Comparison of ENCODE assay signal across 13 cellular contexts in the genomic region with DNA sequence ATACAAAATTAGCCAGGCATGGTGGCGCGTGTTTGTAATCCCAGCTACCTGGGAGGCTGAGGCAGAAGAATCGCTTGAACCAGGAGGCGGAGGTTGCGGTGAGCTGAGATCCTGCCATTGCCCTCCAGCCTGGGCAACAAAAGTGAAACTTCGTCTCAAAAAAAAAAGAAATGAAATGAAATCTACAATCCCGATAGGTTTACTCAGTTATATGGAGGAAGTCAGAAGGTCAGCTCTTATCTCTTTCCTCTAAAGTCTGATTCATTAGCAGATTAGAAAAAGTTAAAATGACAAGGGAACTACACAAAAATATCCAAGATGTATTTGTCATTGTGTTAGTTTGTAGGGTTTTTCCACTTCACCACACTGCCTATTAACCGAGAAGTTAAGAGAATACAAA. TPM values are rescaled to one million over a fixed set of nuclear protein-coding genes. Genes with fewer than 3 reads are reported as not detected.
DNase-seq lines count a peak whose midpoint lies in the region; ATAC-seq and TF ChIP-seq lines count a peak whose summit lies in the region.
"Had no signal": no experiment of that assay in that cellular context is flagged by ENCODE, and none has a peak within 500 bp of the region (broad histone marks: within the 10 kb centered on the region; RNA-seq: fewer than 3 reads in every experiment).

No MANE protein-coding gene starts in this region.

- H3K27me3 ChIP-seq in BLaER1 treated with 17β-estradiol and CSF1 and Interleukin-3, amounts not matched to agents 10 nM and 100 nM: no peaks in the 10 kb centered on the region
- no peaks in the 10 kb centered on the region for H3K27me3 ChIP-seq in neuronal stem cell (ENCODE audit: control insufficient read depth in 3 of 3, insufficient read depth in 3 of 3, low read depth in 1 of 3, low read length in 3 of 3)
- H3K27me3 ChIP-seq: body of pancreas, gastroesophageal sphincter had no signal

- CTCF ChIA-PET in WTC11 (lab: Charles Lee): no interaction called here

- no peak overlapping the region for H2BK5ac ChIP-seq in neuronal stem cell (ENCODE audit: low read length)

- H3K9me3 Mint-ChIP-seq in WTC11: peaks cover 5% of the 10 kb centered on the region
- no peaks in the 10 kb centered on the region for H3K9me3 Mint-ChIP-seq in memory B cell

- H3K36me3 Mint-ChIP-seq in WTC11 (peaks cover 13% of the 10 kb centered on the region), memory B cell (peaks cover 7% of the 10 kb centered on the region)

- POLR2A ChIA-PET in WTC11 (lab: Charles Lee): no interaction called here

- no peak overlapping the region for H3K14ac ChIP-seq in neuronal stem cell (ENCODE audit: low read length)

- H4K8ac ChIP-seq in neuronal stem cell (ENCODE audit: low read depth, low read length): no peak overlapping the region

- no peak overlapping the region for H3K27ac ChIP-seq in BLaER1 treated with 17β-estradiol and CSF1 and Interleukin-3, amounts not matched to agents 10 nM and 100 nM
- H3K27ac ChIP-seq in neuronal stem cell (replicated peaks; ENCODE audit: low read length): no peak overlapping the region
- H3K27ac ChIP-seq: body of pancreas, gastroesophageal sphincter had no signal

- peak overlapping the region in 8 of 11 experiments; percentile 3 to 56 (median 12); a peak in 6 of 22 replicates for H3K4me2 ChIP-seq in BLaER1 treated with 17β-estradiol and CSF1 and Interleukin-3, amounts not matched to agents 10 nM and 100 nM
- no peak overlapping the region for H3K4me2 ChIP-seq in neuronal stem cell (ENCODE audit: insufficient read depth, low read length, poor library complexity, severe bottlenecking)

- no peak overlapping the region for H3K9ac ChIP-seq in BLaER1 treated with 17β-estradiol and CSF1 and Interleukin-3, amounts not matched to agents 10 nM and 100 nM
- H3K9ac ChIP-seq in neuronal stem cell (ENCODE audit: low read depth, low read length, poor library complexity): no peak overlapping the region

- H2AFZ ChIP-seq in neuronal stem cell (ENCODE audit: low read length): no peak overlapping the region

- no peaks in the 10 kb centered on the region for H3K27me3 Mint-ChIP-seq in WTC11 (ENCODE audit: low read depth)
- H3K27me3 Mint-ChIP-seq in memory B cell: no peaks in the 10 kb centered on the region

- no peak for TF ChIP-seq POLR2A in GM18505 (IDR thresholded peaks at IDR 0.05; ENCODE audit: borderline replicate concordance, extremely low read depth, insufficient read depth, insufficient read length)

- TF ChIP-seq CTCF in WTC11 (IDR thresholded peaks at IDR 0.05): no peak

- H2AK5ac ChIP-seq in neuronal stem cell (ENCODE audit: low read depth, low read length): no peak overlapping the region

- peak; percentile 28 for ATAC-seq in GM18505 (IDR thresholded peaks at IDR 0.05; ENCODE audit: unreplicated experiment)
- no peak for ATAC-seq in WTC11
- ATAC-seq in memory B cell (ENCODE audit: low read depth): peak; percentile 64
- ATAC-seq: body of pancreas, gastroesophageal sphincter had no signal

- H3K4me1 Mint-ChIP-seq in WTC11 (peaks cover 55% of the 10 kb centered on the region), memory B cell (peaks cover 48% of the 10 kb centered on the region)

- H4K91ac ChIP-seq in neuronal stem cell (ENCODE audit: low read depth, low read length, poor library complexity): no peak overlapping the region

- H3K4ac ChIP-seq in neuronal stem cell (ENCODE audit: low read length): no peak overlapping the region

- H3K23ac ChIP-seq in neuronal stem cell (ENCODE audit: low read depth, low read length, poor library complexity): no peak overlapping the region

- peaks cover 11 to 27% (median 18%) of the 10 kb centered on the region in 11 experiments for H3K9me3 ChIP-seq in BLaER1 treated with 17β-estradiol and CSF1 and Interleukin-3, amounts not matched to agents 10 nM and 100 nM (replicated peaks in 1 of 11)
- peaks cover 0 to under 1% of the 10 kb centered on the region in 2 donors for H3K9me3 ChIP-seq in neuronal stem cell (replicated peaks in 1 of 2; ENCODE audit: control insufficient read depth in 2 of 2, insufficient read depth in 1 of 2, low read depth in 1 of 2, low read length in 2 of 2)
- H3K9me3 ChIP-seq: body of pancreas, gastroesophageal sphincter had no signal

- no CpG with 5 or more reads among the region's 8 CpGs for WGBS in neuronal stem cell (ENCODE audit: extremely low coverage in 2 of 2, insufficient read length in 2 of 2, insufficient replicate concordance in 1 of 2), 2 donors

- no peak overlapping the region for H2BK120ac ChIP-seq in neuronal stem cell (ENCODE audit: low read depth, low read length)

- no peak overlapping the region; the same call in 1 of the 2 replicates for H3K4me3 Mint-ChIP-seq in WTC11
- peak overlapping the region; percentile 78 for H3K4me3 Mint-ChIP-seq in memory B cell

- peaks cover 8 to 36% (median 18%) of the 10 kb centered on the region in 11 experiments; a peak in 18 of 22 replicates for H3K36me3 ChIP-seq in BLaER1 treated with 17β-estradiol and CSF1 and Interleukin-3, amounts not matched to agents 10 nM and 100 nM
- H3K36me3 ChIP-seq in neuronal stem cell (replicated peaks in 1 of 2; ENCODE audit: control insufficient read depth in 2 of 2, insufficient read depth in 2 of 2, low read length in 2 of 2): no peaks in the 10 kb centered on the region
- H3K36me3 ChIP-seq: gastroesophageal sphincter had no signal

- no peak for DNase-seq in WTC11 (ENCODE audit: low spot score)
- no peak for DNase-seq in memory B cell (ENCODE audit: low spot score in 2 of 2)
- no peak for DNase-seq in epidermal melanocyte (ENCODE audit: insufficient read length, low spot score)
- no peak for DNase-seq in neuronal stem cell (ENCODE audit: low spot score)
- no peak for DNase-seq in DMS79 (lab: John Stamatoyannopoulos, UW)
- DNase-seq in HPDE6-E6E7 (ENCODE audit: extremely low spot score): no peak
- DNase-seq: body of pancreas; H7; islet precursor cell; NK-92 treated with Interleukin-12 subunit alpha and Interleukin-12 subunit beta, amount 100 ng/mL, for 24 hours had no signal

- H2BK15ac ChIP-seq in neuronal stem cell (ENCODE audit: low read length): no peak overlapping the region

- H2BK12ac ChIP-seq in neuronal stem cell (ENCODE audit: low read length): no peak overlapping the region

- peaks cover 71 to 98% (median 89%) of the 10 kb centered on the region in 11 experiments for H4K20me1 ChIP-seq in BLaER1 treated with 17β-estradiol and CSF1 and Interleukin-3, amounts not matched to agents 10 nM and 100 nM

- peaks cover 3% of the 10 kb centered on the region for H3K79me1 ChIP-seq in neuronal stem cell (ENCODE audit: low read depth, low read length)

- no peak overlapping the region for H3K18ac ChIP-seq in neuronal stem cell (ENCODE audit: low read length)

- no peak overlapping the region for H3K4me3 ChIP-seq in BLaER1 treated with 17β-estradiol and CSF1 and Interleukin-3, amounts not matched to agents 10 nM and 100 nM
- H3K4me3 ChIP-seq in neuronal stem cell (ENCODE audit: low read length in 2 of 2): no peak overlapping the region
- H3K4me3 ChIP-seq: body of pancreas, gastroesophageal sphincter had no signal

- H3K27ac Mint-ChIP-seq in WTC11: peak overlapping the region; percentile 50; the same call in 1 of the 2 replicates
- peak overlapping the region; percentile 67 for H3K27ac Mint-ChIP-seq in memory B cell

- H3K4me1 ChIP-seq in BLaER1 treated with 17β-estradiol and CSF1 and Interleukin-3, amounts not matched to agents 10 nM and 100 nM: peaks cover 12 to 62% (median 38%) of the 10 kb centered on the region in 10 experiments
- no peaks in the 10 kb centered on the region for H3K4me1 ChIP-seq in neuronal stem cell (ENCODE audit: control insufficient read depth in 2 of 2, insufficient read depth in 1 of 2, low read depth in 1 of 2, low read length in 2 of 2)

TF ChIP-seq in WTC11, 78 proteins besides CTCF, POLR2A, EP300 and RAD21:
- TF ChIP-seq, protein P1, sequence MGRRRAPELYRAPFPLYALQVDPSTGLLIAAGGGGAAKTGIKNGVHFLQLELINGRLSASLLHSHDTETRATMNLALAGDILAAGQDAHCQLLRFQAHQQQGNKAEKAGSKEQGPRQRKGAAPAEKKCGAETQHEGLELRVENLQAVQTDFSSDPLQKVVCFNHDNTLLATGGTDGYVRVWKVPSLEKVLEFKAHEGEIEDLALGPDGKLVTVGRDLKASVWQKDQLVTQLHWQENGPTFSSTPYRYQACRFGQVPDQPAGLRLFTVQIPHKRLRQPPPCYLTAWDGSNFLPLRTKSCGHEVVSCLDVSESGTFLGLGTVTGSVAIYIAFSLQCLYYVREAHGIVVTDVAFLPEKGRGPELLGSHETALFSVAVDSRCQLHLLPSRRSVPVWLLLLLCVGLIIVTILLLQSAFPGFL (CRISPR knock-in tag; IDR thresholded peaks at IDR 0.05; ENCODE audit: borderline replicate concordance): no peak
- TF ChIP-seq ZNF263 (CRISPR knock-in tag; IDR thresholded peaks at IDR 0.05; ENCODE audit: low read depth) (no peak), JUN (CRISPR knock-in tag; IDR thresholded peaks at IDR 0.05) (no peak)

RNA-seq across cellular contexts. Expression of a gene that starts 18.8 kb away (rescaled TPM):
- total RNA-seq in WTC11 (2021): 20.0 to 21.4 TPM (median 20.0 TPM) in 3 replicates
- polyA plus RNA-seq in neuronal stem cell (2013, experiment 1 of 2): 14.8 TPM
- polyA plus RNA-seq in neuronal stem cell (2013, experiment 2 of 2): 14.6 TPM
